Comparison of ENCODE assay signal across 11 cellular contexts in genomic region chr13:24215732-24216131, GRCh38. TPM values are rescaled to one million over a fixed set of nuclear protein-coding genes. Genes with fewer than 3 reads are reported as not detected.
DNase-seq lines count a peak whose midpoint lies in the region; ATAC-seq lines count a peak whose summit lies in the region.
"Had no signal": no experiment of that assay in that cellular context is flagged by ENCODE, and none has a peak within 500 bp of the region (broad histone marks: within the 10 kb centered on the region; RNA-seq: fewer than 3 reads in every experiment).

No MANE protein-coding gene starts in this region.

- DNase-seq in GM04503 (ENCODE audit: low read depth) (peak; percentile 22), right cardiac atrium (peak in 2 of 3 donors; percentile 45 to 63), skeletal muscle cell (ENCODE audit: low read depth) (peak; percentile 45), SKM-1 treated with dmso at 0.1 percent for 144 hours (lab: John Stamatoyannopoulos, UW; ENCODE audit: unreplicated experiment) (no peak), NCI-H187 (lab: John Stamatoyannopoulos, UW) (no peak)
- DNase-seq in activated CD8-positive, alpha-beta memory T cell treated with anti-CD3 and anti-CD28 coated beads, Interleukin-2, amount 50 U/mL, for 4 hours, result no peak
- DNase-seq: activated CD4-positive, alpha-beta T cell treated with anti-CD3 and anti-CD28 coated beads for 48 hours; brain microvascular endothelial cell; islet precursor cell had no signal

- H3K27ac ChIP-seq in angular gyrus (ENCODE audit: low read depth, low read length), result peak overlapping the region; percentile 83
- peak overlapping the region; percentile 51 for H3K27ac ChIP-seq in right cardiac atrium (ENCODE audit: low read length)
- H3K27ac ChIP-seq: brain microvascular endothelial cell had no signal

- 27% methylated on average over 2 of the region's 2 CpGs for WGBS in right cardiac atrium

- no peaks in the 10 kb centered on the region for H3K27me3 ChIP-seq in right cardiac atrium (ENCODE audit: control insufficient read depth, insufficient read depth)
- H3K27me3 ChIP-seq: brain microvascular endothelial cell had no signal

- no peaks in the 10 kb centered on the region for H3K9me3 ChIP-seq in right cardiac atrium (ENCODE audit: control insufficient read depth, low read length)

- H3K4me1 ChIP-seq in right cardiac atrium (ENCODE audit: control insufficient read depth, insufficient read depth, low read length), result peaks cover 15% of the 10 kb centered on the region

- intact Hi-C loops in right cardiac atrium (cut with DNase I), result loop anchor here in 3 of 4 donors (5.0 to 10.0 kb wide), 2 partner anchors 161 to 293 kb away; no protein-coding TSS in a partner anchor

- ATAC-seq in right cardiac atrium (peak; percentile 60 to 86), GM21737 (IDR thresholded peaks at IDR 0.05; ENCODE audit: unreplicated experiment) (no peak)

- H3K4me3 ChIP-seq in right cardiac atrium (ENCODE audit: low read length), result no peak overlapping the region
- no peak overlapping the region for H3K4me3 ChIP-seq in skeletal muscle cell (ENCODE audit: low read depth, low read length)

RNA-seq across cellular contexts. Expression of gene SPATA13, which starts 55.2 kb away (rescaled TPM):
- total RNA-seq in right cardiac atrium, result 10 to 100 TPM in 2 of 4 donors, 1 to 10 TPM in 2; 8.8 to 10.6 (median 9.6) TPM
- polyA plus RNA-seq in right cardiac atrium, result 8.7 TPM

Comparison
In these comparisons a context has a peak if more than half of its experiments do, and no peak if none do; other contexts are left out.
1. DNase-seq: peak in GM04503 (single experiment), right cardiac atrium (2 of 3) and skeletal muscle cell (single experiment); none in activated CD8-positive, alpha-beta memory T cell treated with anti-CD3 and anti-CD28 coated beads, Interleukin-2, amount 50 U/mL, for 4 hours (single experiment), SKM-1 treated with dmso at 0.1 percent for 144 hours (single experiment) and NCI-H187 (0 of 2).